18 cellular contexts compared by ENCODE assay signal in the genomic region with DNA sequence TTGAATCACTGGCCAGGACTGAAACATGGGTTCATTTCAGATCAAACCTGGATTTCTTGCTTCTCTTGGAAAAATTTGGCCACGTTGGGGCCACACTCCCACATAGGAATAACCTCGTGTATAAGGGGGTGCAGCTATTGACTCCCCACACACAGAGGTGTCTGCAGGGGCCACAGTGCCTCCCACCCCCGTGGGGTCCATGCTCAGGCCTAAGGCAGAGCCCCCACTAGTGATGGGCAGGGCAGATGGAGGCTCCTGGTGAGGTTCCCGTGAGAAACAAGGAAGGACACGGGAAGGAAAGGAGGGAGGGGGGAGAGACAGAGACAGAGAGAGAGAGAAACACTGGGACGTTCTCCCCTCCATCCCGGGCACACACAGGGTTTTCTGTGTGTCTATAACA.
DNase-seq lines count a peak whose midpoint lies in the region; FAIRE-seq and TF ChIP-seq lines count a peak whose summit lies in the region.
"Had no signal": no experiment of that assay in that cellular context is flagged by ENCODE, and none has a peak within 500 bp of the region (broad histone marks: within the 10 kb centered on the region; RNA-seq: fewer than 3 reads in every experiment).

No MANE protein-coding gene starts in this region.

- H3K27me3 ChIP-seq in tibial artery = peaks cover 0 to 7% of the 10 kb centered on the region in 2 donors

- H3K9me3 Mint-ChIP-seq in CD14-positive monocyte = no peaks in the 10 kb centered on the region
- H3K9me3 Mint-ChIP-seq: CD4-positive, CD25-positive, alpha-beta regulatory T cell; CD8-positive, alpha-beta T cell; H9 had no signal

- TF ChIP-seq CTCF in CD14-positive monocyte (IDR thresholded peaks at IDR 0.05) (no peak), kidney (IDR thresholded peaks at IDR 0.05; ENCODE audit: borderline replicate concordance, extremely low read depth, insufficient read depth) (no peak), tibial artery (IDR thresholded peaks at IDR 0.05) (no peak)

- no peaks in the 10 kb centered on the region for H3K36me3 Mint-ChIP-seq in CD14-positive monocyte
- H3K36me3 Mint-ChIP-seq: CD4-positive, CD25-positive, alpha-beta regulatory T cell; CD8-positive, alpha-beta T cell had no signal

- H3K27ac Mint-ChIP-seq in CD14-positive monocyte = no peak overlapping the region
- H3K27ac Mint-ChIP-seq: CD4-positive, CD25-positive, alpha-beta regulatory T cell; CD8-positive, alpha-beta T cell; H9 had no signal

- no peaks in the 10 kb centered on the region for H3K4me1 ChIP-seq in kidney (ENCODE audit: control insufficient read depth in 1 of 2, insufficient read depth in 1 of 2, low read depth in 1 of 2, low read length in 2 of 2)
- no peaks in the 10 kb centered on the region for H3K4me1 ChIP-seq in tibial artery
- H3K4me1 ChIP-seq: Caco-2 had no signal

- H3K4me3 ChIP-seq in kidney (ENCODE audit: low read length in 2 of 2) (no peak overlapping the region), tibial artery (no peak overlapping the region)
- H3K4me3 ChIP-seq: GM23248 had no signal

- peaks cover 0 to 9% (median 6%) of the 10 kb centered on the region in 3 donors for H3K27me3 Mint-ChIP-seq in CD14-positive monocyte (ENCODE audit: low read depth in 3 of 3)
- H3K27me3 Mint-ChIP-seq: CD4-positive, CD25-positive, alpha-beta regulatory T cell had no signal

- H3K9me3 ChIP-seq in kidney (ENCODE audit: control insufficient read depth in 1 of 2, low read length in 2 of 2) = no peaks in the 10 kb centered on the region
- no peaks in the 10 kb centered on the region for H3K9me3 ChIP-seq in tibial artery
- H3K9me3 ChIP-seq: Caco-2 had no signal

- no peak overlapping the region for H3K4me3 Mint-ChIP-seq in CD14-positive monocyte
- H3K4me3 Mint-ChIP-seq: CD4-positive, CD25-positive, alpha-beta regulatory T cell; CD8-positive, alpha-beta T cell; H9 had no signal

- DNase-seq in CD14-positive monocyte (ENCODE audit: low spot score) (peak; percentile 26), kidney (peak; percentile 43), posterior vena cava (ENCODE audit: low spot score) (peak; percentile 44), tibial artery (peak; percentile 3 to 48), NCI-H1694 (lab: John Stamatoyannopoulos, UW) (no peak), DMS114 treated with DMSO at 0.1 percent for 48 hours (lab: John Stamatoyannopoulos, UW; ENCODE audit: unreplicated experiment) (no peak)
- no peak for DNase-seq in stimulated activated CD4-positive, alpha-beta T cell treated with anti-CD3 and anti-CD28 coated beads, Interleukin-12 subunit alpha, Interleukin-12 subunit beta, amount 100 ng/mL, for 4 hours
- DNase-seq: C1 segment of cervical spinal cord; Caco-2; CD4-positive, CD25-positive, alpha-beta regulatory T cell; DMS 273 treated with DMSO at 0.1 percent for 48 hours; DMS53; GF-D8; GM23248; H9 had no signal

- no peak overlapping the region for H3K9ac ChIP-seq in kidney (ENCODE audit: low read length in 2 of 2)
- H3K9ac ChIP-seq: GM23248 had no signal

- H3K36me3 ChIP-seq in kidney (ENCODE audit: control insufficient read depth in 1 of 2, insufficient read depth in 2 of 2, low read length in 2 of 2) (no peaks in the 10 kb centered on the region), tibial artery (no peaks in the 10 kb centered on the region)

- no peak for FAIRE-seq in kidney (lab: Jason Lieb, UNC)
- FAIRE-seq: GM12891, GM18507 had no signal

- H3K27ac ChIP-seq in kidney (ENCODE audit: low read depth in 2 of 2, low read length in 2 of 2) (no peak overlapping the region), tibial artery (no peak overlapping the region)
- H3K27ac ChIP-seq: GM23248 had no signal

- intact Hi-C loops in CD14-positive monocyte (cut with micrococcal nuclease) = no loop called here
- intact Hi-C loops in kidney (cut with DNase I) = no loop called here
- intact Hi-C loops in posterior vena cava (cut with DNase I) = no loop called here
- intact Hi-C loops in tibial artery (cut with DNase I; ENCODE audit: low total_unique reads) = no loop called here

- H3K4me1 Mint-ChIP-seq in CD14-positive monocyte = peaks cover 3% of the 10 kb centered on the region
- H3K4me1 Mint-ChIP-seq: CD4-positive, CD25-positive, alpha-beta regulatory T cell had no signal

Comparison
In these comparisons a context has a peak if more than half of its experiments do, and no peak if none do; other contexts are left out.
1. DNase-seq: peak in CD14-positive monocyte (single experiment), kidney (single experiment), posterior vena cava (single experiment) and tibial artery (2 of 2); none in NCI-H1694 (single experiment), stimulated activated CD4-positive, alpha-beta T cell treated with anti-CD3 and anti-CD28 coated beads, Interleukin-12 subunit alpha, Interleukin-12 subunit beta, amount 100 ng/mL, for 4 hours (single experiment) and DMS114 treated with DMSO at 0.1 percent for 48 hours (single experiment).